In genomic region chr9:133371261-133371711, GRCh38 we compare ENCODE assay signal across 1 cellular context.
TF ChIP-seq lines count a peak whose summit lies in the region.

No MANE protein-coding gene starts in this region.

TF ChIP-seq in K562, 482 proteins besides CTCF, POLR2A, EP300 and RAD21:
- TF ChIP-seq RCOR1 (IDR thresholded peaks at IDR 0.05; ENCODE audit: borderline replicate concordance in 1 of 2, low read depth in 2 of 2, low read length in 2 of 2): no peak
- TF ChIP-seq ERF (CRISPR knock-in tag; IDR thresholded peaks at IDR 0.05): 0 out of 2 replicates have a peak, but pooled peaks have one; percentile 42
- no peak for TF ChIP-seq STAG1 (CRISPR knock-in tag; IDR thresholded peaks at IDR 0.05; ENCODE audit: borderline replicate concordance)
- no peak for TF ChIP-seq TFAM (CRISPR knock-in tag; conservative IDR thresholded peaks at IDR 0.05)
- TF ChIP-seq MED1 (CRISPR knock-in tag; IDR thresholded peaks at IDR 0.05; ENCODE audit: borderline replicate concordance): no peak
- TF ChIP-seq ZNF280A (IDR thresholded peaks at IDR 0.05; ENCODE audit: low read depth, partially characterized antibody): no peak
- TF ChIP-seq RBFOX2 (IDR thresholded peaks at IDR 0.05; ENCODE audit: low read depth, low read length): peak; percentile 54; the same call in 1 of the 2 replicates
- no peak for TF ChIP-seq ILF3 (IDR thresholded peaks at IDR 0.05; ENCODE audit: borderline replicate concordance)
- no peak for TF ChIP-seq ARID4B (CRISPR knock-in tag; IDR thresholded peaks at IDR 0.05)
- peak; percentile 51 for TF ChIP-seq POLR2G (IDR thresholded peaks at IDR 0.05; ENCODE audit: low read depth, low read length)
- TF ChIP-seq TAF1 (IDR thresholded peaks at IDR 0.05; ENCODE audit: control insufficient read depth, extremely low read depth, insufficient read depth, low read length, severe bottlenecking): peak; percentile 27
- TF ChIP-seq ZBTB1 (CRISPR knock-in tag; IDR thresholded peaks at IDR 0.05; ENCODE audit: borderline replicate concordance, low read depth): 0 out of 2 replicates have a peak, but pooled peaks have one; percentile 39
- TF ChIP-seq FOXM1 (IDR thresholded peaks at IDR 0.05; ENCODE audit: low read depth): no peak
- no peak for TF ChIP-seq FOXM1 (CRISPR knock-in tag; IDR thresholded peaks at IDR 0.05; ENCODE audit: low read depth)
- TF ChIP-seq FOSL1 (tag; conservative IDR thresholded peaks at IDR 0.05): peak; percentile 41; the same call in 1 of the 2 replicates
